Comparison of ENCODE assay signal across 13 cellular contexts in the genomic region with DNA sequence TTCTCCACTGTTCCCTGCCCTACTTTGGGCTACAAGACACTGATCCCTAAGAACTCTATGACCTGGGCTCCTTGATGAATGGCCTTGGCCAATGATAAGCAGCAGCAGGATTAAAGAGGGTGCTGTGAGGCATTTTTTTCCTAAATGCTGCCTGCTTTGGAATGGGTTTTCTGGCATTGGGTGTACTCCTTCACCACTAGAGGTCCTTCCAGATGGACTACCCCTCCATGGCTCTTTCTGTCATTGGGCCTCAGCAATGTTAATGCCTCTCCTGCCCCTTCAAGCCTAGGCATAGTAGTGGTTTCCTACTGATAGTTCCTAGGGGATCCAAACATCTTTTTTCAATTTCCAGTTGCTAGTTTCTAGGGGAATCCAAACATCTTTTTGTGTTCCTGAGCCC.
DNase-seq lines count a peak whose midpoint lies in the region; ATAC-seq, FAIRE-seq and TF ChIP-seq lines count a peak whose summit lies in the region.
"Had no signal": no experiment of that assay in that cellular context is flagged by ENCODE, and none has a peak within 500 bp of the region (broad histone marks: within the 10 kb centered on the region; RNA-seq: fewer than 3 reads in every experiment).

No MANE protein-coding gene starts in this region.

- H3K9me3 ChIP-seq in Karpas-422 (ENCODE audit: low read length) (no peaks in the 10 kb centered on the region), right cardiac atrium (ENCODE audit: control insufficient read depth, low read length) (no peaks in the 10 kb centered on the region)
- H3K9me3 ChIP-seq: testis had no signal

- no peaks in the 10 kb centered on the region for H3K79me2 ChIP-seq in Karpas-422 (ENCODE audit: low read length)

- no peaks in the 10 kb centered on the region for H3K9me2 ChIP-seq in Karpas-422 (replicated peaks; ENCODE audit: insufficient read depth, low read length)

- intact Hi-C loops in right cardiac atrium (cut with DNase I): no loop called here

- H3K4me3 ChIP-seq in Karpas-422 (ENCODE audit: low read length): no peak overlapping the region
- H3K4me3 ChIP-seq in bronchial epithelial cell (ENCODE audit: low read depth, low read length): no peak overlapping the region
- no peak overlapping the region for H3K4me3 ChIP-seq in right cardiac atrium (ENCODE audit: low read length)
- H3K4me3 ChIP-seq: testis had no signal

- no peak overlapping the region for H3K4me2 ChIP-seq in Karpas-422 (ENCODE audit: low read depth, low read length, poor library complexity, severe bottlenecking)

- H3K36me3 Mint-ChIP-seq in osteocyte (ENCODE audit: unreplicated experiment): no peaks in the 10 kb centered on the region

- no peak for ATAC-seq in left lobe of liver
- no peak for ATAC-seq in HG03045 (IDR thresholded peaks at IDR 0.05; ENCODE audit: unreplicated experiment)
- no peak for ATAC-seq in right cardiac atrium

- no peaks in the 10 kb centered on the region for H4K20me1 ChIP-seq in Karpas-422 (ENCODE audit: insufficient read depth, low read depth, low read length)

- H3K27me3 ChIP-seq in Karpas-422 (ENCODE audit: low read length) (no peaks in the 10 kb centered on the region), bronchial epithelial cell (ENCODE audit: control insufficient read depth, insufficient read depth, low read length) (no peaks in the 10 kb centered on the region), right cardiac atrium (ENCODE audit: control insufficient read depth, insufficient read depth) (no peaks in the 10 kb centered on the region)
- H3K27me3 ChIP-seq: testis had no signal

- no peak overlapping the region for H2AFZ ChIP-seq in Karpas-422 (ENCODE audit: low read length)

- no peak overlapping the region for H3K27ac Mint-ChIP-seq in osteocyte (ENCODE audit: unreplicated experiment)

- H3K27ac ChIP-seq in Karpas-422 (ENCODE audit: low read length) (no peak overlapping the region), right cardiac atrium (ENCODE audit: low read length) (no peak overlapping the region)
- H3K27ac ChIP-seq: testis, VCaP had no signal

- no peaks in the 10 kb centered on the region for H3K9me3 Mint-ChIP-seq in osteocyte (ENCODE audit: unreplicated experiment)

- no peaks in the 10 kb centered on the region for H3K4me1 Mint-ChIP-seq in osteocyte (ENCODE audit: unreplicated experiment)

- no peak for FAIRE-seq in bronchial epithelial cell (lab: Jason Lieb, UNC)

- H3K9ac ChIP-seq in Karpas-422 (ENCODE audit: low read length): no peak overlapping the region

- peak; percentile 2 for DNase-seq in NCI-H1694 treated with DMSO at 0.1 percent for 48 hours (lab: John Stamatoyannopoulos, UW)
- no peak for DNase-seq in NCI-H1694 (lab: John Stamatoyannopoulos, UW)
- DNase-seq in Karpas-422: peak; percentile 54
- no peak for DNase-seq in bronchial epithelial cell (ENCODE audit: low read depth)
- DNase-seq in osteocyte (ENCODE audit: extremely low spot score, unreplicated experiment): no peak
- no peak for DNase-seq in left lobe of liver (ENCODE audit: low spot score)
- DNase-seq in right cardiac atrium: no peak
- DNase-seq: activated T-cell treated with anti-CD3 and anti-CD28 coated beads, Interleukin-2, amount 50 U/mL, for 48 hours; aorta; NCI-H2081 treated with DMSO at 0.1 percent for 48 hours; testis had no signal

- TF ChIP-seq CTCF in bronchial epithelial cell (IDR thresholded peaks at IDR 0.05; ENCODE audit: insufficient read depth, low read length, severe bottlenecking) (peak; percentile 39), osteocyte (IDR thresholded peaks at IDR 0.05) (peak; percentile 17)

- peaks cover 34% of the 10 kb centered on the region for H3K27me3 Mint-ChIP-seq in osteocyte (ENCODE audit: unreplicated experiment)

- H3K4me1 ChIP-seq in Karpas-422 (ENCODE audit: low read length) (no peaks in the 10 kb centered on the region), right cardiac atrium (ENCODE audit: control insufficient read depth, insufficient read depth, low read length) (no peaks in the 10 kb centered on the region)
- H3K4me1 ChIP-seq: testis had no signal

- H3K4me3 Mint-ChIP-seq in osteocyte (ENCODE audit: unreplicated experiment): no peak overlapping the region

- H3K36me3 ChIP-seq in Karpas-422 (ENCODE audit: insufficient read depth, low read length): no peaks in the 10 kb centered on the region
- no peaks in the 10 kb centered on the region for H3K36me3 ChIP-seq in bronchial epithelial cell (ENCODE audit: control insufficient read depth, insufficient read depth, low read length)

Comparison
In these comparisons a context has a peak if more than half of its experiments do, and no peak if none do; other contexts are left out.
1. DNase-seq: peak in NCI-H1694 treated with DMSO at 0.1 percent for 48 hours (single experiment) and Karpas-422 (single experiment); none in NCI-H1694 (single experiment), bronchial epithelial cell (single experiment), osteocyte (single experiment), left lobe of liver (single experiment) and right cardiac atrium (0 of 3).